8 cellular contexts compared by ENCODE assay signal in genomic region chr7:134943785-134944400, GRCh38. TPM values are rescaled to one million over a fixed set of nuclear protein-coding genes. Genes with fewer than 3 reads are reported as not detected.
A peak's percentile ranks its signal among the peaks of the same experiment; 100 is the strongest.
DNase-seq lines count a peak whose midpoint lies in the region; ATAC-seq, FAIRE-seq and TF ChIP-seq lines count a peak whose summit lies in the region.

No MANE protein-coding gene starts in this region.

- CTCF ChIA-PET in mammary epithelial cell (lab: Charles Lee; ENCODE audit: low non-redundant PET): no interaction called here

- H3K79me2 ChIP-seq in mammary epithelial cell (ENCODE audit: insufficient read depth, low read length): no peaks in the 10 kb centered on the region

- H3K27me3 ChIP-seq in mammary epithelial cell (ENCODE audit: insufficient read depth, low read length) (no peaks in the 10 kb centered on the region), kidney epithelial cell (ENCODE audit: control insufficient read depth, insufficient read depth, low read length) (no peaks in the 10 kb centered on the region)

- no peaks in the 10 kb centered on the region for H3K36me3 Mint-ChIP-seq in activated T-cell treated with anti-CD3 and anti-CD28 coated beads, Interleukin-2, amount 50 U/mL, for 72 hours (ENCODE audit: insufficient read depth in 2 of 2)

- no peak overlapping the region for H3K4me2 ChIP-seq in mammary epithelial cell (ENCODE audit: insufficient read depth, low read depth, low read length)

- TF ChIP-seq CTCF in mammary epithelial cell (conservative IDR thresholded peaks at IDR 0.05 in 1 of 2, IDR thresholded peaks at IDR 0.05 in 1 of 2; ENCODE audit: extremely low read depth in 1 of 2, insufficient read depth in 1 of 2, low read depth in 1 of 2, low read length in 2 of 2) (no peak), kidney epithelial cell (IDR thresholded peaks at IDR 0.05; ENCODE audit: insufficient read depth, low read length, poor library complexity, severe bottlenecking) (peak; percentile 19)

- H3K27ac Mint-ChIP-seq in activated T-cell treated with anti-CD3 and anti-CD28 coated beads, Interleukin-2, amount 50 U/mL, for 72 hours: no peak overlapping the region

- H3K9me3 Mint-ChIP-seq in activated T-cell treated with anti-CD3 and anti-CD28 coated beads, Interleukin-2, amount 50 U/mL, for 72 hours: no peaks in the 10 kb centered on the region

- H3K27ac ChIP-seq in mammary epithelial cell (ENCODE audit: insufficient read depth, low read depth, low read length): no peak overlapping the region

- no peak for FAIRE-seq in H54 (lab: Jason Lieb, UNC)

- H3K27me3 Mint-ChIP-seq in activated T-cell treated with anti-CD3 and anti-CD28 coated beads, Interleukin-2, amount 50 U/mL, for 72 hours (ENCODE audit: low read depth): no peaks in the 10 kb centered on the region

- no peak for TF ChIP-seq POLR2A in H54 (IDR thresholded peaks at IDR 0.05; ENCODE audit: low read depth, low read length)

- peaks cover 20% of the 10 kb centered on the region for H3K36me3 ChIP-seq in mammary epithelial cell (ENCODE audit: insufficient read depth, low read length)
- H3K36me3 ChIP-seq in kidney epithelial cell (ENCODE audit: control insufficient read depth, insufficient read depth, low read length): peaks cover 3% of the 10 kb centered on the region

- H3K4me3 ChIP-seq in mammary epithelial cell (replicated peaks in 1 of 3; ENCODE audit: insufficient read depth in 1 of 3, low read depth in 2 of 3, low read length in 3 of 3): no peak overlapping the region
- no peak overlapping the region for H3K4me3 ChIP-seq in kidney epithelial cell (ENCODE audit: low read depth, low read length)

- intact Hi-C loops in mammary epithelial cell (cut with micrococcal nuclease): loop anchor here (2.0 kb wide), 1 partner anchor 311 kb away; no protein-coding TSS in a partner anchor

- H2AFZ ChIP-seq in mammary epithelial cell (ENCODE audit: low read depth, low read length): no peak overlapping the region

- H3K9ac ChIP-seq in mammary epithelial cell (ENCODE audit: insufficient read depth, low read length): no peak overlapping the region

- peaks cover 17% of the 10 kb centered on the region for H3K4me1 Mint-ChIP-seq in activated T-cell treated with anti-CD3 and anti-CD28 coated beads, Interleukin-2, amount 50 U/mL, for 72 hours (ENCODE audit: low read depth)

- H3K9me3 ChIP-seq in mammary epithelial cell (replicated peaks; ENCODE audit: insufficient read depth, low read length): no peaks in the 10 kb centered on the region

- H3K4me3 Mint-ChIP-seq in activated T-cell treated with anti-CD3 and anti-CD28 coated beads, Interleukin-2, amount 50 U/mL, for 72 hours: no peak overlapping the region

- no TSS peak for BruUV-seq in mammary epithelial cell (replicated peaks; lab: Mats Ljungman, UMichigan)

- H3K4me1 ChIP-seq in mammary epithelial cell (ENCODE audit: insufficient read depth, low read length): peaks cover 7% of the 10 kb centered on the region

- peak; percentile 43 to 71 for DNase-seq in T47D (ENCODE audit: low read depth in 1 of 2, low spot score in 1 of 2)
- no peak for DNase-seq in mammary epithelial cell
- DNase-seq in RPMI7951 (ENCODE audit: low read depth): peak; percentile 35
- no peak for DNase-seq in kidney epithelial cell (ENCODE audit: low read depth)
- DNase-seq in activated T-cell treated with anti-CD3 and anti-CD28 coated beads, Interleukin-2, amount 50 U/mL, for 72 hours: no peak
- no peak for DNase-seq in kidney glomerular epithelial cell (lab: John Stamatoyannopoulos, UW)
- DNase-seq in H54 (ENCODE audit: insufficient read length, low spot score): no peak

- ATAC-seq in HG03066 (IDR thresholded peaks at IDR 0.05; ENCODE audit: low read depth, unreplicated experiment): peak; percentile 79
- ATAC-seq in activated T-cell treated with anti-CD3 and anti-CD28 coated beads, Interleukin-2, amount 50 U/mL, for 72 hours (replicated peaks in 1 of 2): no peak

- H4K20me1 ChIP-seq in mammary epithelial cell (ENCODE audit: insufficient read depth, low read length): no peaks in the 10 kb centered on the region

- in situ Hi-C loops in T47D (cut with HindIII; ENCODE audit: low pct_unique_long_range_greater_than_20kb, low sequenced_read_pairs) (no loop called here), mammary epithelial cell (cut with MboI; ENCODE audit: low sequenced_read_pairs in 2 of 2) (loop anchor here in 1 of 2 donors (25.0 kb wide), 1 partner anchor 257 kb away; no protein-coding TSS in a partner anchor)

- 61% methylated on average over 3 of the region's 3 CpGs for WGBS in mammary epithelial cell (ENCODE audit: low coverage, missing lambda C conversion rate)

- dilution Hi-C loops in mammary epithelial cell (cut with HindIII; ENCODE audit: low sequenced_read_pairs): no loop called here

RNA-seq across cellular contexts. Expression of gene AGBL3, which starts 42.4 kb away (rescaled TPM):
- total RNA-seq in mammary epithelial cell (1 to 10 TPM in 1 of 2 donors, under 1 TPM in 1; 0.61 to 1.2 TPM), kidney epithelial cell (1.0 and 1.6 TPM in 2 replicates)
- polyA plus RNA-seq in mammary epithelial cell: 0.42 TPM
- not detected for polyA minus RNA-seq in mammary epithelial cell
- total RNA-seq in RPMI7951 (2014; rRNA removed; shearing (Covaris generic)): 0.98 and 3.5 TPM in 2 replicates
- 1 to 10 TPM; 2.4 to 3.8 TPM for total RNA-seq in activated T-cell treated with anti-CD3 and anti-CD28 coated beads, Interleukin-2, amount 50 U/mL, for 72 hours

Comparison
In these comparisons a context has a peak if more than half of its experiments do, and no peak if none do; other contexts are left out.
1. DNase-seq: peak in T47D (2 of 2) and RPMI7951 (single experiment); none in mammary epithelial cell (single experiment), kidney epithelial cell (single experiment), activated T-cell treated with anti-CD3 and anti-CD28 coated beads, Interleukin-2, amount 50 U/mL, for 72 hours (0 of 2), kidney glomerular epithelial cell (single experiment) and H54 (single experiment).